ENCODE assay signal across 34 cellular contexts in genomic region chr14:70616646-70617045, GRCh38.
"Had no signal": no experiment of that assay in that cellular context is flagged by ENCODE, and none has a peak within 500 bp of the region (broad histone marks: within the 10 kb centered on the region; RNA-seq: fewer than 3 reads in every experiment).

No MANE protein-coding gene starts in this region.

- H3K4me3 Mint-ChIP-seq: activated CD4-positive, alpha-beta memory T cell treated with anti-CD3 and anti-CD28 coated beads, Interleukin-2, amount 10 ng/mL, durations not matched to agents 7 days and 5 days; activated CD8-positive, alpha-beta memory T cell treated with anti-CD3 and anti-CD28 coated beads, Interleukin-2, amount 10 ng/mL, durations not matched to agents 7 days and 5 days; activated naive CD8-positive, alpha-beta T cell treated with anti-CD3 and anti-CD28 coated beads for 36 hours; activated T-helper 17 cell treated with anti-CD3 and anti-CD28 coated beads, Interleukin-2, amount 50 U/mL, for 72 hours; brain; central memory CD8-positive, alpha-beta T cell had no signal

- H3K27ac Mint-ChIP-seq: activated CD4-positive, alpha-beta memory T cell treated with anti-CD3 and anti-CD28 coated beads, Interleukin-2, amount 10 ng/mL, durations not matched to agents 7 days and 5 days; activated CD8-positive, alpha-beta memory T cell treated with anti-CD3 and anti-CD28 coated beads, Interleukin-2, amount 10 ng/mL, durations not matched to agents 7 days and 5 days; activated naive CD8-positive, alpha-beta T cell treated with anti-CD3 and anti-CD28 coated beads for 36 hours; activated T-helper 17 cell treated with anti-CD3 and anti-CD28 coated beads, Interleukin-2, amount 50 U/mL, for 72 hours; brain had no signal

- ATAC-seq: activated CD8-positive, alpha-beta memory T cell treated with anti-CD3 and anti-CD28 coated beads, Interleukin-2, amount 10 ng/mL, durations not matched to agents 7 days and 5 days; activated T-helper 17 cell treated with anti-CD3 and anti-CD28 coated beads, Interleukin-2, amount 50 U/mL, for 72 hours had no signal

- H3K36me3 Mint-ChIP-seq: activated CD8-positive, alpha-beta memory T cell treated with anti-CD3 and anti-CD28 coated beads, Interleukin-2, amount 10 ng/mL, durations not matched to agents 7 days and 5 days; activated naive CD8-positive, alpha-beta T cell treated with anti-CD3 and anti-CD28 coated beads for 36 hours; brain had no signal

- H3K27ac ChIP-seq: adrenal gland, cardiac muscle cell, SJCRH30, SK-N-MC, WERI-Rb-1 had no signal

- H3K4me1 Mint-ChIP-seq: activated CD4-positive, alpha-beta memory T cell treated with anti-CD3 and anti-CD28 coated beads, Interleukin-2, amount 10 ng/mL, durations not matched to agents 7 days and 5 days; activated CD8-positive, alpha-beta memory T cell treated with anti-CD3 and anti-CD28 coated beads, Interleukin-2, amount 10 ng/mL, durations not matched to agents 7 days and 5 days; activated naive CD8-positive, alpha-beta T cell treated with anti-CD3 and anti-CD28 coated beads for 36 hours; activated T-helper 17 cell treated with anti-CD3 and anti-CD28 coated beads, Interleukin-2, amount 50 U/mL, for 72 hours; brain; central memory CD8-positive, alpha-beta T cell had no signal

- H3K4me1 ChIP-seq: adrenal gland had no signal

- H3K4me3 ChIP-seq: adrenal gland, cardiac muscle cell, SJCRH30, SK-N-MC had no signal

- H3K27me3 Mint-ChIP-seq: activated naive CD8-positive, alpha-beta T cell treated with anti-CD3 and anti-CD28 coated beads for 36 hours; activated T-helper 17 cell treated with anti-CD3 and anti-CD28 coated beads, Interleukin-2, amount 50 U/mL, for 72 hours had no signal

- DNase-seq: activated CD4-positive, alpha-beta memory T cell treated with anti-CD3 and anti-CD28 coated beads, Interleukin-2, amount 10 ng/mL, durations not matched to agents 7 days and 5 days; activated CD4-positive, alpha-beta T cell treated with anti-CD3 and anti-CD28 coated beads for 1 hour; activated CD4-positive, alpha-beta T cell treated with anti-CD3 and anti-CD28 coated beads for 48 hours; activated CD4-positive, CD25-positive, alpha-beta regulatory T cell; activated CD8-positive, alpha-beta memory T cell treated with anti-CD3 and anti-CD28 coated beads for 24 hours; activated CD8-positive, alpha-beta memory T cell treated with anti-CD3 and anti-CD28 coated beads, Interleukin-2, amount 10 ng/mL, durations not matched to agents 7 days and 5 days; activated CD8-positive, alpha-beta memory T cell treated with anti-CD3 and anti-CD28 coated beads, Interleukin-2, amount 50 U/mL, for 48 hours; activated effector memory CD4-positive, alpha-beta T cell treated with anti-CD3 and anti-CD28 coated beads, Interleukin-2, amount 50 U/mL, for 16 hours; activated naive CD4-positive, alpha-beta T cell; activated naive CD4-positive, alpha-beta T cell treated with anti-CD3 and anti-CD28 coated beads, Interleukin-2, amount 50 U/mL, for 16 hours; activated naive CD8-positive, alpha-beta T cell treated with anti-CD3 and anti-CD28 coated beads for 36 hours; activated T-cell treated with anti-CD3 and anti-CD28 coated beads, Interleukin-2, amount 50 U/mL, for 48 hours; adrenal gland; anterior cingulate cortex; Kasumi-1; KG1; NCI-H1092 treated with DMSO at 0.1 percent for 48 hours; NCI-H1417 treated with DMSO at 0.1 percent for 48 hours; NCI-H187 treated with DMSO at 0.1 percent for 48 hours; NCI-H2081; NCI-H226; NCI-H446 treated with DMSO at 0.1 percent for 48 hours; NCI-H524; NCI-H69; NCI-H82; SHP77; SJCRH30; T1000; WERI-Rb-1 had no signal

- H3K9me3 Mint-ChIP-seq: activated CD4-positive, alpha-beta memory T cell treated with anti-CD3 and anti-CD28 coated beads, Interleukin-2, amount 10 ng/mL, durations not matched to agents 7 days and 5 days; activated naive CD8-positive, alpha-beta T cell treated with anti-CD3 and anti-CD28 coated beads for 36 hours; activated T-helper 17 cell treated with anti-CD3 and anti-CD28 coated beads, Interleukin-2, amount 50 U/mL, for 72 hours; central memory CD8-positive, alpha-beta T cell had no signal

- H3K27me3 ChIP-seq: adrenal gland, cardiac muscle cell, SJCRH30 had no signal

- H3K9me3 ChIP-seq: adrenal gland, SJCRH30 had no signal

- H3K36me3 ChIP-seq: adrenal gland, cardiac muscle cell, SJCRH30, WERI-Rb-1 had no signal
